Comparison of ENCODE assay signal across 10 cellular contexts in the genomic region with DNA sequence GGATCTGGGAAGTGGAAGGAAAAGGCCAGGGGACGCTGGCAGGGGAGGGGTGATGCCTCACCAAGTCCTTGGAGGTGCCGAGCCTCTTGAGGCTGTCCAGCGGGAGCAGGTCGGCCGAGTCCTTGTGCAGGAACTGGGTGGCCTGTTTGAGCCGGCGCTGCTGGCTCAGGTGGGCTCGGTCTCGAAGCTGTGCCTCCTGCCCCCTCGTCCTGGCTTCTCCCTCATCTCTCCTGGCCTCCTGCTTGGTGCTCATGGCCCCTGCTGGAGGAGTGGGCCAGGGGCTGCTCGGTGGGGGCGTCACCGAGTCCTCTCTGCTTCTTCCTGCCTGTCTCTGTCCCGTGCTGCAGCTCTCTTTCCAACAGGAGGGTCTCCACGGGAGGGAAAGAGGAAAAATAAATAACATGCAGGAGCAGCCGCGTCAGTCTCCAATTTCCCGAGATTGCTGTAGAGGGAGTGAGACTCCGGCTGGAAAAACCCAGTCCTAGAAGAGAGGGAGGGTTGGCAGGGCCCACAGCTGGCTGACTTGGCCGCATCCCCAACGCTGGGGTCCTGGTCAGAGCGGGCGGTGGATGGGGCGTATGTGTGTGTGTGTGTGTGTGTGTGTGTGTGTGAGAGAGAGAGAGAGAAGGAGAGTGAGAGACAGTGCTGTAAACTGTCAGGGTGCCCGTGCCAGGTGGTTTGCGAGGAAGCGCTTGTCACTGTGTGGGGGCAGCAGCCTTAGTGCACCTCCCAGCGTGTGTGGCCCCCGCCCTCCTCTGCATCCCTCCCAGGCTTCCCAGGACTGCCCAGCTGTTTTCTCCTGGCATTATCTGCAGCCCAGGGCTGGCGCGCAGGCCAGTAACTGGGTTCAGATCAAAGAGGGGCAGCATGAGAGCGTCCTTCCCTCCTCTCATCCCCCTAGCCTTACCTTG. TPM values are rescaled to one million over a fixed set of nuclear protein-coding genes. Genes with fewer than 3 reads are reported as not detected.
DNase-seq lines count a peak whose midpoint lies in the region; ATAC-seq, FAIRE-seq and TF ChIP-seq lines count a peak whose summit lies in the region.
"Had no signal": no experiment of that assay in that cellular context is flagged by ENCODE, and none has a peak within 500 bp of the region (broad histone marks: within the 10 kb centered on the region; RNA-seq: fewer than 3 reads in every experiment).

A gene with protein sequence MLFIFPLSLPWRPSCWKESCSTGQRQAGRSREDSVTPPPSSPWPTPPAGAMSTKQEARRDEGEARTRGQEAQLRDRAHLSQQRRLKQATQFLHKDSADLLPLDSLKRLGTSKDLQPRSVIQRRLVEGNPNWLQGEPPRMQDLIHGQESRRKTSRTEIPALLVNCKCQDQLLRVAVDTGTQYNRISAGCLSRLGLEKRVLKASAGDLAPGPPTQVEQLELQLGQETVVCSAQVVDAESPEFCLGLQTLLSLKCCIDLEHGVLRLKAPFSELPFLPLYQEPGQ (minus strand): TSS at position 455 of the 911 bp plus-strand sequence. CDS start 52 bp downstream, at position 403.

- POLR2A ChIA-PET in HepG2 (lab: Yijun Ruan, JAX) = no interaction called here

- no peak for TF ChIP-seq RAD21 in HepG2 (CRISPR knock-in tag; IDR thresholded peaks at IDR 0.05)

- H3K4me1 ChIP-seq in HepG2 (ENCODE audit: insufficient read depth, low read length) (no peaks in the 10 kb centered on the region), thoracic aorta (ENCODE audit: control insufficient read depth in 1 of 2, low read depth in 2 of 2) (peaks cover 0 to 22% of the 10 kb centered on the region in 2 donors)

- intact Hi-C loops in HepG2 (cut with micrococcal nuclease; ENCODE audit: unreplicated experiment) = no loop called here

- no peak for FAIRE-seq in HepG2 (lab: Jason Lieb, UNC)

- peak; percentile 66 for DNase-seq in NCI-H2107 treated with DMSO at 0.1 percent for 48 hours (lab: John Stamatoyannopoulos, UW; ENCODE audit: unreplicated experiment)
- DNase-seq in NCI-H2107 (lab: John Stamatoyannopoulos, UW) = no peak
- DNase-seq in choroid plexus epithelial cell (ENCODE audit: low read depth) = peak; percentile 74
- DNase-seq in HepG2 (ENCODE audit: low spot score) = no peak
- no peak for DNase-seq in thoracic aorta (ENCODE audit: low spot score)
- DNase-seq in GF-D8 (lab: John Stamatoyannopoulos, UW) = no peak
- DNase-seq in GDM1 (lab: John Stamatoyannopoulos, UW) = no peak
- no peak for DNase-seq in NCI-H510A (lab: John Stamatoyannopoulos, UW)
- DNase-seq: stimulated activated naive CD4-positive, alpha-beta T cell treated with Interleukin-2 at 50 U/mL for 16 hours had no signal

- no peak within 1 kb of the TSS for H3K27ac ChIP-seq in HepG2 (ENCODE audit: extremely low read length, insufficient read depth, low read length)
- H3K27ac ChIP-seq in thoracic aorta = peak within 1 kb of the TSS in 1 of 2 donors; percentile 15

- no peak for TF ChIP-seq EP300 in HepG2 (IDR thresholded peaks at IDR 0.05; ENCODE audit: low read depth in 2 of 2, low read length in 2 of 2)
- no peak for TF ChIP-seq EP300 in HepG2 (CRISPR knock-in tag; IDR thresholded peaks at IDR 0.05; ENCODE audit: borderline replicate concordance)

- no peak for ATAC-seq in HepG2
- ATAC-seq in thoracic aorta (ENCODE audit: insufficient number of reproducible peaks, low FRiP score, low read depth) = no peak

- H3K4me3 ChIP-seq in choroid plexus epithelial cell (ENCODE audit: low read depth, low read length) (peak within 1 kb of the TSS; percentile 36), HepG2 (replicated peaks in 1 of 3; ENCODE audit: insufficient read depth in 1 of 3, low read depth in 2 of 3, low read length in 3 of 3) (no peak within 1 kb of the TSS), thoracic aorta (peak within 1 kb of the TSS; percentile 63)

- TF ChIP-seq CTCF in choroid plexus epithelial cell (conservative IDR thresholded peaks at IDR 0.05; ENCODE audit: low read depth, low read length) (peak; percentile 43), HepG2 (CRISPR knock-in tag; IDR thresholded peaks at IDR 0.05) (no peak), thoracic aorta (IDR thresholded peaks at IDR 0.05) (no peak)

- BruUV-seq in HepG2 (replicated peaks; lab: Mats Ljungman, UMichigan) = no TSS peak

- no peaks in the 10 kb centered on the region for H4K20me1 ChIP-seq in HepG2 (ENCODE audit: insufficient read depth, low read length)

- H3K36me3 ChIP-seq in HepG2 (replicated peaks in 1 of 2; ENCODE audit: control insufficient read depth in 1 of 2, insufficient read depth in 2 of 2, low read length in 2 of 2) (no peaks in the 10 kb centered on the region; a peak in 3 of 5 replicates), thoracic aorta (no peaks in the 10 kb centered on the region)

- H3K27me3 ChIP-seq in HepG2 (ENCODE audit: control insufficient read depth in 1 of 2, insufficient read depth in 2 of 2, low read length in 2 of 2) (no peaks in the 10 kb centered on the region), thoracic aorta (replicated peaks; ENCODE audit: insufficient read depth) (no peaks in the 10 kb centered on the region)

- CTCF ChIA-PET in HepG2 (lab: Yijun Ruan, JAX; ENCODE audit: low intra/inter-chr PET ratio, low total read pairs) = no interaction called here

- WGBS in HepG2 (ENCODE audit: low lambda C conversion rate) = 88% methylated on average over 22 of the region's 32 CpGs

- H3K9ac ChIP-seq in HepG2 (ENCODE audit: insufficient read depth, low read depth, low read length) = no peak within 1 kb of the TSS

- no peaks in the 10 kb centered on the region for H3K79me2 ChIP-seq in HepG2 (ENCODE audit: insufficient read depth, low read length)

- no peak within 1 kb of the TSS for H2AFZ ChIP-seq in HepG2 (ENCODE audit: low read length)

- H3K9me3 ChIP-seq in HepG2 (ENCODE audit: low read length) (no peaks in the 10 kb centered on the region), thoracic aorta (no peaks in the 10 kb centered on the region)

- in situ Hi-C loops in HepG2 (cut with HindIII; ENCODE audit: extremely low pct_ligation_motif_present, low pct_unique_long_range_greater_than_20kb) = no loop called here

- H3K4me2 ChIP-seq in HepG2 (ENCODE audit: low read depth, low read length) = no peak within 1 kb of the TSS

- 0 out of 4 replicates have a peak, but pooled peaks of 1 of the 2 experiments have one; percentile 29 for TF ChIP-seq POLR2A in HepG2 (IDR thresholded peaks at IDR 0.05; ENCODE audit: insufficient read depth in 1 of 2, low read depth in 2 of 2, low read length in 2 of 2)

TF ChIP-seq in HepG2, 621 proteins besides CTCF, POLR2A, EP300 and RAD21:
- TF ChIP-seq MEIS2 (CRISPR knock-in tag; IDR thresholded peaks at IDR 0.05) (no peak), AGO2 (optimal IDR thresholded peaks at IDR 0.05; ENCODE audit: low read depth, low read length) (peak; percentile 83)

RNA-seq across cellular contexts. Expression of the gene that starts here (rescaled TPM):
- not detected in 2 replicates for total RNA-seq in HepG2 (2016; rRNA removed; fragmentation: Illumina TruSeq; extraction: Trizol)
- not detected in 2 replicates for total RNA-seq in HepG2 (2016; cell fraction: cytosol; rRNA removed; fragmentation: Illumina TruSeq; extraction: Trizol; ENCODE audit: low read depth)
- total RNA-seq in HepG2 (2016; cell fraction: insoluble cytoplasmic fraction; rRNA removed; fragmentation: Illumina TruSeq; extraction: Trizol) = not detected in 2 replicates
- not detected in 2 replicates for total RNA-seq in HepG2 (2016; cell fraction: membrane; rRNA removed; fragmentation: Illumina TruSeq; extraction: Trizol)
- total RNA-seq in HepG2 (2016; cell fraction: nucleus; rRNA removed; fragmentation: Illumina TruSeq; extraction: Trizol) = not detected in 2 replicates
- polyA plus RNA-seq in HepG2 (2011; rRNA removed) = not detected in 2 replicates
- not detected in 2 replicates for polyA plus RNA-seq in HepG2 (2011; cell fraction: cytosol; rRNA removed)
- polyA plus RNA-seq in HepG2 (2011; cell fraction: nucleus; rRNA removed) = not detected in 2 replicates
- 0.15 and 0.25 TPM in 2 replicates for polyA plus RNA-seq in HepG2 (2012)
- not detected in 2 replicates for polyA plus RNA-seq in HepG2 (2016; cell fraction: cytosol; fragmentation: Illumina TruSeq; extraction: Trizol; ENCODE audit: low read depth)
- polyA plus RNA-seq in HepG2 (2016; cell fraction: insoluble cytoplasmic fraction; fragmentation: Illumina TruSeq; extraction: Trizol; ENCODE audit: low read depth) = not detected in 2 replicates
- polyA plus RNA-seq in HepG2 (2016; cell fraction: membrane; fragmentation: Illumina TruSeq; extraction: Trizol; ENCODE audit: low read depth) = not detected in 2 replicates
- not detected in 2 replicates for polyA plus RNA-seq in HepG2 (2016; cell fraction: nucleus; fragmentation: Illumina TruSeq; extraction: Trizol; ENCODE audit: insufficient read depth, low read depth)
- polyA minus RNA-seq in HepG2 (2011; rRNA and poly(A)+ RNA removed; ENCODE audit: low replicate concordance) = not detected in 2 replicates
- polyA minus RNA-seq in HepG2 (2011; cell fraction: cytosol; rRNA and poly(A)+ RNA removed) = not detected in 2 replicates
- polyA minus RNA-seq in HepG2 (2011; cell fraction: nucleus; rRNA and poly(A)+ RNA removed) = not detected in 2 replicates
- total RNA-seq in thoracic aorta = 1 to 10 TPM; 4.9 to 8.1 TPM
- total RNA-seq: T-helper 1 cell treated with Interleukin-12 subunit alpha and Interleukin-12 subunit beta and Interleukin-4 antibody, amounts not matched to agents 30 ng/mL and 1 ng/mL, for 36 hours had no signal

Comparison
In these comparisons a context has a peak if more than half of its experiments do, and no peak if none do; other contexts are left out.
1. DNase-seq: peak in NCI-H2107 treated with DMSO at 0.1 percent for 48 hours (single experiment) and choroid plexus epithelial cell (single experiment); none in NCI-H2107 (single experiment), HepG2 (single experiment), thoracic aorta (single experiment), GF-D8 (single experiment), GDM1 (single experiment) and NCI-H510A (single experiment).
2. H3K4me3 ChIP-seq: peak in choroid plexus epithelial cell (single experiment) and thoracic aorta (single experiment); none in HepG2 (0 of 3).